Comparison of ENCODE assay signal across 1 cellular context in genomic region chr13:20128459-20128927, GRCh38.
TF ChIP-seq lines count a peak whose summit lies in the region.

No MANE protein-coding gene starts in this region.

TF ChIP-seq in HEK293, 187 proteins besides CTCF, POLR2A, EP300 and RAD21 (continued from another document):
- no peak for TF ChIP-seq ZNF513 (tag by site-specific recombination; IDR thresholded peaks at IDR 0.05)
- no peak for TF ChIP-seq HOXD13 (CRISPR knock-in tag; IDR thresholded peaks at IDR 0.05; ENCODE audit: borderline replicate concordance)
- TF ChIP-seq ZNF132 (tag by site-specific recombination; IDR thresholded peaks at IDR 0.05; ENCODE audit: borderline replicate concordance): no peak
- peak; percentile 77 for TF ChIP-seq ZBTB48 (tag by site-specific recombination; IDR thresholded peaks at IDR 0.05)
- TF ChIP-seq ZNF610 (tag by site-specific recombination; IDR thresholded peaks at IDR 0.05; ENCODE audit: borderline replicate concordance): no peak
- TF ChIP-seq ZNF624 (tag by site-specific recombination; IDR thresholded peaks at IDR 0.05): no peak
- peak; percentile 79 for TF ChIP-seq GLIS2 (tag by site-specific recombination; IDR thresholded peaks at IDR 0.05)
- TF ChIP-seq WT1 (tag by site-specific recombination; IDR thresholded peaks at IDR 0.05): no peak
- TF ChIP-seq, protein P1, sequence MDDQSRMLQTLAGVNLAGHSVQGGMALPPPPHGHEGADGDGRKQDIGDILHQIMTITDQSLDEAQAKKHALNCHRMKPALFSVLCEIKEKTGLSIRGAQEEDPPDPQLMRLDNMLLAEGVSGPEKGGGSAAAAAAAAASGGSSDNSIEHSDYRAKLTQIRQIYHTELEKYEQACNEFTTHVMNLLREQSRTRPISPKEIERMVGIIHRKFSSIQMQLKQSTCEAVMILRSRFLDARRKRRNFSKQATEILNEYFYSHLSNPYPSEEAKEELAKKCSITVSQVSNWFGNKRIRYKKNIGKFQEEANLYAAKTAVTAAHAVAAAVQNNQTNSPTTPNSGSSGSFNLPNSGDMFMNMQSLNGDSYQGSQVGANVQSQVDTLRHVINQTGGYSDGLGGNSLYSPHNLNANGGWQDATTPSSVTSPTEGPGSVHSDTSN (CRISPR knock-in tag; IDR thresholded peaks at IDR 0.05): no peak
- no peak for TF ChIP-seq IKZF3 (tag by site-specific recombination; IDR thresholded peaks at IDR 0.05)
- no peak for TF ChIP-seq ZNF530 (tag by site-specific recombination; IDR thresholded peaks at IDR 0.05; ENCODE audit: low read depth)
- TF ChIP-seq GLI2 (tag by site-specific recombination; IDR thresholded peaks at IDR 0.05; ENCODE audit: borderline replicate concordance, low read depth): no peak
- no peak for TF ChIP-seq REST (tag by site-specific recombination; IDR thresholded peaks at IDR 0.05)
- TF ChIP-seq ZNF239 (tag by site-specific recombination; IDR thresholded peaks at IDR 0.05): no peak
- TF ChIP-seq ZNF223 (tag by site-specific recombination; IDR thresholded peaks at IDR 0.05): no peak
- no peak for TF ChIP-seq ZNF274 (IDR thresholded peaks at IDR 0.05; ENCODE audit: low read length)
- no peak for TF ChIP-seq ZNF274 (tag by site-specific recombination; IDR thresholded peaks at IDR 0.05; ENCODE audit: borderline replicate concordance)
- TF ChIP-seq, protein P2, sequence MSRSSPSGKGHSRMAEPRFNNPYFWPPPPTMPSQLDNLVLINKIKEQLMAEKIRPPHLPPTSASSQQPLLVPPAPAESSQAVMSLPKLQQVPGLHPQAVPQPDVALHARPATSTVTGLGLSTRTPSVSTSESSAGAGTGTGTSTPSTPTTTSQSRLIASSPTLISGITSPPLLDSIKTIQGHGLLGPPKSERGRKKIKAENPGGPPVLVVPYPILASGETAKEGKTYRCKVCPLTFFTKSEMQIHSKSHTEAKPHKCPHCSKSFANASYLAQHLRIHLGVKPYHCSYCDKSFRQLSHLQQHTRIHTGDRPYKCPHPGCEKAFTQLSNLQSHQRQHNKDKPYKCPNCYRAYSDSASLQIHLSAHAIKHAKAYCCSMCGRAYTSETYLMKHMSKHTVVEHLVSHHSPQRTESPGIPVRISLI (tag by site-specific recombination; IDR thresholded peaks at IDR 0.05): no peak
- TF ChIP-seq ZNF571 (tag by site-specific recombination; IDR thresholded peaks at IDR 0.05): no peak
- TF ChIP-seq, protein P3, sequence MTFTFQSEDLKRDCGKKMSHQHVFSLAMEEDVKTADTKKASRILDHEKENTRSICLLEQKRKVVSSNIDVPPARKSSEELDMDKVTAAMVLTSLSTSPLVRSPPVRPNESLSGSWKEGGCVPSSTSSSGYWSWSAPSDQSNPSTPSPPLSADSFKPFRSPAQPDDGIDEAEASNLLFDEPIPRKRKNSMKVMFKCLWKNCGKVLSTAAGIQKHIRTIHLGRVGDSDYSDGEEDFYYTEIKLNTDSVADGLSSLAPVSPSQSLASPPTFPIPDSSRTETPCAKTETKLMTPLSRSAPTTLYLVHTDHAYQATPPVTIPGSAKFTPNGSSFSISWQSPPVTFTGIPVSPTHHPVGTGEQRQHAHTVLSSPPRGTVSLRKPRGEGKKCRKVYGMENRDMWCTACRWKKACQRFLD (tag by site-specific recombination; IDR thresholded peaks at IDR 0.05): no peak
- TF ChIP-seq ZNF394 (tag by site-specific recombination; IDR thresholded peaks at IDR 0.05; ENCODE audit: borderline replicate concordance): no peak
- no peak for TF ChIP-seq SCRT1 (tag by site-specific recombination; IDR thresholded peaks at IDR 0.05; ENCODE audit: borderline replicate concordance)
- TF ChIP-seq HOXA7 (CRISPR knock-in tag; IDR thresholded peaks at IDR 0.05; ENCODE audit: borderline replicate concordance): no peak
- no peak for TF ChIP-seq ZNF548 (tag by site-specific recombination; IDR thresholded peaks at IDR 0.05)
- TF ChIP-seq MYNN (tag by site-specific recombination; IDR thresholded peaks at IDR 0.05; ENCODE audit: borderline replicate concordance): no peak
- TF ChIP-seq ZNF354C (tag by site-specific recombination; IDR thresholded peaks at IDR 0.05; ENCODE audit: borderline replicate concordance, low read depth): no peak
- TF ChIP-seq ZNF792 (tag by site-specific recombination; IDR thresholded peaks at IDR 0.05): no peak
- TF ChIP-seq ZNF221 (tag by site-specific recombination; IDR thresholded peaks at IDR 0.05; ENCODE audit: borderline replicate concordance): no peak
- TF ChIP-seq ZNF426 (tag by site-specific recombination; IDR thresholded peaks at IDR 0.05): no peak
- TF ChIP-seq ZXDB (tag by site-specific recombination; IDR thresholded peaks at IDR 0.05): no peak; the same call in 1 of the 2 replicates
- no peak for TF ChIP-seq ZBTB21 (tag by site-specific recombination; IDR thresholded peaks at IDR 0.05)
- no peak for TF ChIP-seq ZNF266 (tag by site-specific recombination; IDR thresholded peaks at IDR 0.05; ENCODE audit: low read depth)
- no peak for TF ChIP-seq ZSCAN16 (tag by site-specific recombination; IDR thresholded peaks at IDR 0.05)
- TF ChIP-seq, protein P4, sequence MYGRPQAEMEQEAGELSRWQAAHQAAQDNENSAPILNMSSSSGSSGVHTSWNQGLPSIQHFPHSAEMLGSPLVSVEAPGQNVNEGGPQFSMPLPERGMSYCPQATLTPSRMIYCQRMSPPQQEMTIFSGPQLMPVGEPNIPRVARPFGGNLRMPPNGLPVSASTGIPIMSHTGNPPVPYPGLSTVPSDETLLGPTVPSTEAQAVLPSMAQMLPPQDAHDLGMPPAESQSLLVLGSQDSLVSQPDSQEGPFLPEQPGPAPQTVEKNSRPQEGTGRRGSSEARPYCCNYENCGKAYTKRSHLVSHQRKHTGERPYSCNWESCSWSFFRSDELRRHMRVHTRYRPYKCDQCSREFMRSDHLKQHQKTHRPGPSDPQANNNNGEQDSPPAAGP (tag by site-specific recombination; IDR thresholded peaks at IDR 0.05): no peak
- no peak for TF ChIP-seq ZNF391 (tag by site-specific recombination; IDR thresholded peaks at IDR 0.05; ENCODE audit: borderline replicate concordance, low read depth)
- peak; percentile 57; the same call in 1 of the 2 replicates for TF ChIP-seq ZFHX2 (tag by site-specific recombination; conservative IDR thresholded peaks at IDR 0.05)
- TF ChIP-seq ZNF416 (tag by site-specific recombination; IDR thresholded peaks at IDR 0.05): no peak
- no peak for TF ChIP-seq RBAK (tag by site-specific recombination; IDR thresholded peaks at IDR 0.05)
- TF ChIP-seq ZNF677 (tag by site-specific recombination; IDR thresholded peaks at IDR 0.05): no peak
- TF ChIP-seq, protein P5, sequence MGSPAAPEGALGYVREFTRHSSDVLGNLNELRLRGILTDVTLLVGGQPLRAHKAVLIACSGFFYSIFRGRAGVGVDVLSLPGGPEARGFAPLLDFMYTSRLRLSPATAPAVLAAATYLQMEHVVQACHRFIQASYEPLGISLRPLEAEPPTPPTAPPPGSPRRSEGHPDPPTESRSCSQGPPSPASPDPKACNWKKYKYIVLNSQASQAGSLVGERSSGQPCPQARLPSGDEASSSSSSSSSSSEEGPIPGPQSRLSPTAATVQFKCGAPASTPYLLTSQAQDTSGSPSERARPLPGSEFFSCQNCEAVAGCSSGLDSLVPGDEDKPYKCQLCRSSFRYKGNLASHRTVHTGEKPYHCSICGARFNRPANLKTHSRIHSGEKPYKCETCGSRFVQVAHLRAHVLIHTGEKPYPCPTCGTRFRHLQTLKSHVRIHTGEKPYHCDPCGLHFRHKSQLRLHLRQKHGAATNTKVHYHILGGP (tag by site-specific recombination; IDR thresholded peaks at IDR 0.05): no peak
- TF ChIP-seq SP2 (tag by site-specific recombination; IDR thresholded peaks at IDR 0.05): no peak
